ENCODE assay signal across 10 cellular contexts in genomic region chr11:955154-956049, GRCh38. TPM values are rescaled to one million over a fixed set of nuclear protein-coding genes. Genes with fewer than 3 reads are reported as not detected.
DNase-seq lines count a peak whose midpoint lies in the region; ATAC-seq and TF ChIP-seq lines count a peak whose summit lies in the region.
"Had no signal": no experiment of that assay in that cellular context is flagged by ENCODE, and none has a peak within 500 bp of the region (broad histone marks: within the 10 kb centered on the region; RNA-seq: fewer than 3 reads in every experiment).

No MANE protein-coding gene starts in this region.

- H3K4me3 ChIP-seq in right cardiac atrium (ENCODE audit: low read length) (no peak overlapping the region), right atrium auricular region (no peak overlapping the region)

- H3K27me3 Mint-ChIP-seq in WTC11 (ENCODE audit: low read depth) (no peaks in the 10 kb centered on the region), type B pancreatic cell (no peaks in the 10 kb centered on the region)

- H3K27me3 ChIP-seq in right cardiac atrium (ENCODE audit: control insufficient read depth, insufficient read depth): no peaks in the 10 kb centered on the region
- no peaks in the 10 kb centered on the region for H3K27me3 ChIP-seq in right atrium auricular region

- TF ChIP-seq CTCF in right atrium auricular region (IDR thresholded peaks at IDR 0.05) (no peak), WTC11 (IDR thresholded peaks at IDR 0.05) (no peak), type B pancreatic cell (conservative IDR thresholded peaks at IDR 0.05) (no peak)

- DNase-seq in right cardiac atrium (no peak), right atrium auricular region (ENCODE audit: low spot score) (no peak), WTC11 (ENCODE audit: low spot score) (no peak), left lobe of liver (ENCODE audit: low spot score) (peak; percentile 83), type B pancreatic cell (ENCODE audit: extremely low spot score, unreplicated experiment) (no peak), NCI-H226 (no peak), GM19238 (ENCODE audit: insufficient read length, low spot score) (no peak)
- DNase-seq: NCI-H2107; stimulated activated CD4-positive, alpha-beta T cell treated with anti-CD3 and anti-CD28 coated beads, Interleukin-4, amount 100 ng/mL, for 24 hours had no signal

- H3K27ac Mint-ChIP-seq in WTC11 (peak overlapping the region; percentile 83), type B pancreatic cell (peak overlapping the region; percentile 96)

- no peaks in the 10 kb centered on the region for H3K9me3 Mint-ChIP-seq in WTC11
- no peaks in the 10 kb centered on the region for H3K9me3 Mint-ChIP-seq in type B pancreatic cell

- H3K27ac ChIP-seq in right cardiac atrium (ENCODE audit: low read length) (no peak overlapping the region), right atrium auricular region (no peak overlapping the region)

- peak; percentile 21 to 22 for ATAC-seq in right cardiac atrium
- peak; percentile 38 for ATAC-seq in WTC11
- ATAC-seq in left lobe of liver: peak; percentile 54
- ATAC-seq in HG03175 (IDR thresholded peaks at IDR 0.05; ENCODE audit: unreplicated experiment): no peak

- peaks cover 11% of the 10 kb centered on the region for H3K36me3 ChIP-seq in right atrium auricular region

- no peaks in the 10 kb centered on the region for H3K9me3 ChIP-seq in right cardiac atrium (ENCODE audit: control insufficient read depth, low read length)
- no peaks in the 10 kb centered on the region for H3K9me3 ChIP-seq in right atrium auricular region

- H3K4me1 ChIP-seq in right cardiac atrium (ENCODE audit: control insufficient read depth, insufficient read depth, low read length) (peaks cover 7% of the 10 kb centered on the region), right atrium auricular region (peaks cover 0 to 26% of the 10 kb centered on the region in 2 donors)

- POLR2A ChIA-PET in WTC11 (lab: Charles Lee): interaction anchor here (0.8 kb wide), 1 partner anchor 11 kb away, joined by 3 read pairs; no protein-coding TSS in a partner anchor

- 72% methylated on average over 15 of the region's 15 CpGs for WGBS in right cardiac atrium

- H3K36me3 Mint-ChIP-seq in WTC11 (peaks cover 7% of the 10 kb centered on the region; the same call in 1 of the 2 replicates), type B pancreatic cell (peaks cover 12% of the 10 kb centered on the region)

- H3K4me1 Mint-ChIP-seq in WTC11 (peaks cover 41% of the 10 kb centered on the region), type B pancreatic cell (ENCODE audit: unreplicated experiment) (peaks cover 52% of the 10 kb centered on the region)

- H3K4me3 Mint-ChIP-seq in WTC11 (no peak overlapping the region), type B pancreatic cell (peak overlapping the region; percentile 73)

- CTCF ChIA-PET in WTC11 (lab: Charles Lee): interaction anchor here (0.7 to 2.6 kb wide), 4 partner anchors 11 to 30 kb away, joined by 3 to 17 read pairs (median 6); partner anchors contain the start of gene AP2A2

- intact Hi-C loops in right cardiac atrium (cut with DNase I): no loop called here

TF ChIP-seq in WTC11, 78 proteins besides CTCF, POLR2A, EP300 and RAD21 (continues in another document):
- TF ChIP-seq MLX (CRISPR knock-in tag; IDR thresholded peaks at IDR 0.05) (no peak), ZBTB43 (CRISPR knock-in tag; IDR thresholded peaks at IDR 0.05) (no peak), STAT6 (CRISPR knock-in tag; conservative IDR thresholded peaks at IDR 0.05; ENCODE audit: low read depth) (no peak), MXD4 (CRISPR knock-in tag; IDR thresholded peaks at IDR 0.05; ENCODE audit: borderline replicate concordance) (no peak), JUN (CRISPR knock-in tag; IDR thresholded peaks at IDR 0.05) (no peak), ZNF425 (CRISPR knock-in tag; conservative IDR thresholded peaks at IDR 0.05) (no peak), ZNF396 (CRISPR knock-in tag; IDR thresholded peaks at IDR 0.05; ENCODE audit: borderline replicate concordance) (no peak), TCF7 (CRISPR knock-in tag; IDR thresholded peaks at IDR 0.05; ENCODE audit: low read depth) (no peak), E2F4 (CRISPR knock-in tag; IDR thresholded peaks at IDR 0.05; ENCODE audit: borderline replicate concordance, low read depth) (no peak), USF2 (CRISPR knock-in tag; IDR thresholded peaks at IDR 0.05) (no peak), NFE2L1 (CRISPR knock-in tag; IDR thresholded peaks at IDR 0.05) (no peak), ZBTB21 (CRISPR knock-in tag; IDR thresholded peaks at IDR 0.05; ENCODE audit: borderline replicate concordance) (no peak)

RNA-seq across cellular contexts. Expression of gene AP2A2, which starts 29.7 kb away (rescaled TPM):
- total RNA-seq in right cardiac atrium: 10 to 100 TPM; 45.8 to 55.0 (median 51.9) TPM
- 22.4 TPM for polyA plus RNA-seq in right cardiac atrium
- total RNA-seq in right atrium auricular region: 10 to 100 TPM; 28.8 to 41.7 TPM
- total RNA-seq in WTC11 (2021): 47.1 to 52.3 TPM (median 51.0 TPM) in 3 replicates
- total RNA-seq in left lobe of liver: 53.7 TPM
- 82.6 and 109 TPM in 2 replicates for total RNA-seq in type B pancreatic cell (ENCODE audit: low replicate concordance)

RNA-seq across cellular contexts. Expression of gene CHID1, which starts 44.8 kb away (rescaled TPM):
- total RNA-seq in right cardiac atrium (10 to 100 TPM; 60.1 to 70.5 (median 65.8) TPM), right atrium auricular region (10 to 100 TPM; 46.9 to 78.7 TPM), WTC11 (2021) (92.8 to 99.6 TPM (median 94.2 TPM) in 3 replicates), left lobe of liver (146 TPM), type B pancreatic cell (ENCODE audit: low replicate concordance) (98.9 and 100 TPM in 2 replicates)
- polyA plus RNA-seq in right cardiac atrium: 48.9 TPM
